Comparison of ENCODE assay signal across 22 cellular contexts in the genomic region with DNA sequence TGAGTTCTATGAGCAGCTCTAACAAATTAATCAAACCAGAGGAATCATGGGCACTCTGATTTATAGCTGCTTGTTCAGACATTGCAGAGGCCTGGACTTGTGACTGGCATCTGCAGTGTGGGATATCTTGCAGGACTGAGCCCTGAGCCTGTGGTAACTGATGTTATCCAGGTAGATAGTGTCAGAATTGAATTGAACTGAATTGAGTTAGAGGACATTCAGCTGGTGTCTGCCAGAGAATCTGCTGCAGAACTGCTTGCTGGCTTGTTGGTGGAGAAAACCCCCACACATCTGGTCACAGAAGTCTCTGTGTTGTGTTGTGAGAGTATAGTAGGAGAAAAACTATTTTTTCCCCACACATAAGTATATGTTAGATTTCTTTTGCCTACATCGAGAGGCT.
"Had no signal": no experiment of that assay in that cellular context is flagged by ENCODE, and none has a peak within 500 bp of the region (broad histone marks: within the 10 kb centered on the region; RNA-seq: fewer than 3 reads in every experiment).

No MANE protein-coding gene starts in this region.

- H3K4me3 Mint-ChIP-seq: activated CD4-positive, alpha-beta memory T cell treated with anti-CD3 and anti-CD28 coated beads, Interleukin-2, amount 10 ng/mL, durations not matched to agents 7 days and 5 days; activated naive CD4-positive, alpha-beta T cell treated with anti-CD3 and anti-CD28 coated beads, Interleukin-2, amount 10 ng/mL, durations not matched to agents 7 days and 5 days; activated naive CD8-positive, alpha-beta T cell treated with anti-CD3 and anti-CD28 coated beads for 36 hours; activated T-cell treated with anti-CD3 and anti-CD28 coated beads, Interleukin-2, amount 50 U/mL, for 72 hours; T-cell had no signal

- H3K27ac Mint-ChIP-seq: activated CD4-positive, alpha-beta memory T cell treated with anti-CD3 and anti-CD28 coated beads, Interleukin-2, amount 10 ng/mL, durations not matched to agents 7 days and 5 days; activated naive CD4-positive, alpha-beta T cell treated with anti-CD3 and anti-CD28 coated beads, Interleukin-2, amount 10 ng/mL, durations not matched to agents 7 days and 5 days; activated naive CD8-positive, alpha-beta T cell treated with anti-CD3 and anti-CD28 coated beads for 36 hours; activated T-cell treated with anti-CD3 and anti-CD28 coated beads, Interleukin-2, amount 50 U/mL, for 72 hours; activated T-helper 2 cell treated with anti-CD3 and anti-CD28 coated beads, Interferon-gamma antibody, Interleukin-2, Interleukin-4, amounts not matched to agents 10 μg/mL and 5 μg/mL and 100 μg/mL, durations not matched to agents 14 hours and 24 hours and 36 hours; T-cell had no signal

- DNase-seq: activated CD4-positive, alpha-beta memory T cell treated with anti-CD3 and anti-CD28 coated beads, Interleukin-2, amount 10 ng/mL, durations not matched to agents 7 days and 5 days; activated CD4-positive, alpha-beta T cell treated with anti-CD3 and anti-CD28 coated beads, Interleukin-2, amount 50 U/mL, for 1 hour; activated CD4-positive, CD25-positive, alpha-beta regulatory T cell; activated gamma-delta T cell treated with Interleukin-2 at 50 U/mL for 16 hours; activated naive CD4-positive, alpha-beta T cell treated with anti-CD3 and anti-CD28 coated beads, Interleukin-2, amount 10 ng/mL, durations not matched to agents 7 days and 5 days; activated naive CD8-positive, alpha-beta T cell treated with anti-CD3 and anti-CD28 coated beads for 36 hours; activated T-cell treated with anti-CD3 and anti-CD28 coated beads, Interleukin-2, amount 50 U/mL, for 72 hours; caudate nucleus; KG1; NCI-H1048; NCI-H1694; NCI-H2029; NCI-H2107; NCI-H510A treated with DMSO at 0.1 percent for 48 hours; NCI-H69; NK-92 treated with Interleukin-12 subunit alpha and Interleukin-12 subunit beta, amount 100 ng/mL, for 24 hours; Peyer's patch; SHP77; T-cell; T-helper 2 cell had no signal

- ATAC-seq: activated T-cell treated with anti-CD3 and anti-CD28 coated beads, Interleukin-2, amount 50 U/mL, for 72 hours; T-cell had no signal

- H3K9me3 Mint-ChIP-seq: activated CD4-positive, alpha-beta memory T cell treated with anti-CD3 and anti-CD28 coated beads, Interleukin-2, amount 10 ng/mL, durations not matched to agents 7 days and 5 days; activated naive CD4-positive, alpha-beta T cell treated with anti-CD3 and anti-CD28 coated beads, Interleukin-2, amount 10 ng/mL, durations not matched to agents 7 days and 5 days; activated naive CD8-positive, alpha-beta T cell treated with anti-CD3 and anti-CD28 coated beads for 36 hours; T-cell had no signal

- H3K4me3 ChIP-seq: Peyer's patch, SJSA1 had no signal

- H3K36me3 Mint-ChIP-seq: activated naive CD4-positive, alpha-beta T cell treated with anti-CD3 and anti-CD28 coated beads, Interleukin-2, amount 10 ng/mL, durations not matched to agents 7 days and 5 days; activated naive CD8-positive, alpha-beta T cell treated with anti-CD3 and anti-CD28 coated beads for 36 hours; T-cell had no signal
